9 cellular contexts compared by ENCODE assay signal in genomic region chr11:14266622-14267021, GRCh38.
"Had no signal": no experiment of that assay in that cellular context is flagged by ENCODE, and none has a peak within 500 bp of the region (broad histone marks: within the 10 kb centered on the region; RNA-seq: fewer than 3 reads in every experiment).

No MANE protein-coding gene starts in this region.

- H3K4me1 ChIP-seq: HAP-1 had no signal

- H2AFZ ChIP-seq: GM23248 had no signal

- FAIRE-seq: HTR-8/SVneo had no signal

- H3K36me3 ChIP-seq: HAP-1 had no signal

- H3K27ac ChIP-seq: GM23248, KMS-11 had no signal

- ATAC-seq: HCT116 had no signal

- H3K27ac Mint-ChIP-seq: HFFc6 had no signal

- H3K4me3 Mint-ChIP-seq: HFFc6 had no signal

- H3K9me3 ChIP-seq: HAP-1 had no signal

- H3K4me3 ChIP-seq: GM23248, HAP-1 had no signal

- H3K4me2 ChIP-seq: KMS-11 had no signal

- DNase-seq: GM23248, H7, HFFc6, Karpas-422, KBM-7 had no signal

- H3K9ac ChIP-seq: GM23248, KMS-11 had no signal

- H3K9me3 Mint-ChIP-seq: HFFc6 had no signal
